7 cellular contexts compared by ENCODE assay signal in genomic region chr1:206106328-206107167, GRCh38. TPM values are rescaled to one million over a fixed set of nuclear protein-coding genes. Genes with fewer than 3 reads are reported as not detected.
DNase-seq lines count a peak whose midpoint lies in the region; ATAC-seq and TF ChIP-seq lines count a peak whose summit lies in the region.

No MANE protein-coding gene starts in this region.

- no peak overlapping the region for H2AFZ ChIP-seq in PC-3 (ENCODE audit: low read length)

- H3K9ac ChIP-seq in PC-3 (ENCODE audit: low read length), result no peak overlapping the region

- no peaks in the 10 kb centered on the region for H3K36me3 Mint-ChIP-seq in neural crest cell (ENCODE audit: low read depth)

- H3K9me2 ChIP-seq in PC-3 (replicated peaks; ENCODE audit: low read length), result no peaks in the 10 kb centered on the region

- DNase-seq in PC-3 (peak; percentile 92), activated T-cell treated with anti-CD3 and anti-CD28 coated beads for 48 hours (ENCODE audit: low read depth) (peak; percentile 67), fibroblast of gingiva (ENCODE audit: low read depth) (peak; percentile 68), neural crest cell (ENCODE audit: low read depth, low spot score) (peak; percentile 88)
- DNase-seq in stimulated activated naive CD8-positive, alpha-beta T cell treated with anti-CD3 and anti-CD28 coated beads, Interleukin-15, amount 100 ng/mL, for 72 hours, result peak; percentile 73 to 76

- TF ChIP-seq CTCF in GM12873 (IDR thresholded peaks at IDR 0.05; ENCODE audit: insufficient read depth, low read depth, low read length, missing control alignments), result peak; percentile 89
- TF ChIP-seq CTCF in PC-3 (conservative IDR thresholded peaks at IDR 0.05; ENCODE audit: low read depth, low read length), result peak; percentile 96
- TF ChIP-seq CTCF in neural crest cell (conservative IDR thresholded peaks at IDR 0.05), result peak; percentile 93

- no peaks in the 10 kb centered on the region for H3K9me3 ChIP-seq in KOPT-K1 (ENCODE audit: insufficient read depth, low read length, poor library complexity, severe bottlenecking)
- no peaks in the 10 kb centered on the region for H3K9me3 ChIP-seq in PC-3 (ENCODE audit: low read length)

- BruUV-seq in PC-3 (replicated peaks; lab: Mats Ljungman, UMichigan), result no TSS peak

- no peaks in the 10 kb centered on the region for H4K20me1 ChIP-seq in PC-3 (ENCODE audit: low read length)

- H3K4me1 ChIP-seq in PC-3 (ENCODE audit: insufficient read depth, low read length), result no peaks in the 10 kb centered on the region

- CTCF ChIA-PET in PC-3 (lab: Charles Lee), result interaction anchor here (1.0 to 1.9 kb wide), 4 partner anchors 76 to 188 kb away, joined by 6 to 17 read pairs (median 8); no protein-coding TSS in a partner anchor

- peaks cover 14% of the 10 kb centered on the region for H3K27me3 ChIP-seq in PC-3 (ENCODE audit: low read length)

- H3K27ac Mint-ChIP-seq in neural crest cell (ENCODE audit: unreplicated experiment), result no peak overlapping the region
- H3K27ac Mint-ChIP-seq in stimulated activated naive CD8-positive, alpha-beta T cell treated with anti-CD3 and anti-CD28 coated beads, Interleukin-15, amount 100 ng/mL, for 72 hours, result no peak overlapping the region

- H3K79me2 ChIP-seq in PC-3 (ENCODE audit: low read length), result no peaks in the 10 kb centered on the region

- H3K36me3 ChIP-seq in KOPT-K1 (ENCODE audit: insufficient read depth, low read length) (no peaks in the 10 kb centered on the region), PC-3 (ENCODE audit: low read depth, low read length) (no peaks in the 10 kb centered on the region)

- POLR2A ChIA-PET in PC-3 (lab: Charles Lee; ENCODE audit: unreplicated experiment), result interaction anchor here (0.5 to 0.7 kb wide), 2 partner anchors 336 to 937 kb away, joined by 6 to 9 read pairs; no protein-coding TSS in a partner anchor

- H3K9me3 Mint-ChIP-seq in neural crest cell, result no peaks in the 10 kb centered on the region
- no peaks in the 10 kb centered on the region for H3K9me3 Mint-ChIP-seq in stimulated activated naive CD8-positive, alpha-beta T cell treated with anti-CD3 and anti-CD28 coated beads, Interleukin-15, amount 100 ng/mL, for 72 hours

- no peak overlapping the region for H3K4me3 Mint-ChIP-seq in neural crest cell
- H3K4me3 Mint-ChIP-seq in stimulated activated naive CD8-positive, alpha-beta T cell treated with anti-CD3 and anti-CD28 coated beads, Interleukin-15, amount 100 ng/mL, for 72 hours, result no peak overlapping the region

- peak overlapping the region; percentile 34 for H3K27ac ChIP-seq in KOPT-K1 (ENCODE audit: low read depth, low read length, poor library complexity, severe bottlenecking)
- no peak overlapping the region for H3K27ac ChIP-seq in PC-3 (ENCODE audit: low read length)

- intact Hi-C loops in PC-3 (cut with micrococcal nuclease), result loop anchor here (1.0 kb wide), 4 partner anchors 76 to 315 kb away; no protein-coding TSS in a partner anchor

- H3K27me3 Mint-ChIP-seq in neural crest cell (ENCODE audit: low read depth), result no peaks in the 10 kb centered on the region
- peaks cover 12% of the 10 kb centered on the region for H3K27me3 Mint-ChIP-seq in stimulated activated naive CD8-positive, alpha-beta T cell treated with anti-CD3 and anti-CD28 coated beads, Interleukin-15, amount 100 ng/mL, for 72 hours

- no peak overlapping the region for H3K4me2 ChIP-seq in PC-3 (ENCODE audit: low read length)

- H3F3A ChIP-seq in PC-3 (ENCODE audit: low read length, unreplicated experiment), result no peaks in the 10 kb centered on the region

- peaks cover 10% of the 10 kb centered on the region for H3K4me1 Mint-ChIP-seq in neural crest cell
- no peaks in the 10 kb centered on the region for H3K4me1 Mint-ChIP-seq in stimulated activated naive CD8-positive, alpha-beta T cell treated with anti-CD3 and anti-CD28 coated beads, Interleukin-15, amount 100 ng/mL, for 72 hours

- H3K4me3 ChIP-seq in PC-3 (ENCODE audit: low read length), result no peak overlapping the region

- ATAC-seq in PC-3, result peak; percentile 97
- peak; percentile 90 for ATAC-seq in stimulated activated naive CD8-positive, alpha-beta T cell treated with anti-CD3 and anti-CD28 coated beads, Interleukin-15, amount 100 ng/mL, for 72 hours

RNA-seq across cellular contexts. Expression of gene AVPR1B, which starts 10.6 kb away (rescaled TPM):
- 0.22 TPM in 1 of 2 replicates, not detected in the other for total RNA-seq in PC-3 (2014; rRNA removed)
- not detected in 2 replicates for total RNA-seq in neural crest cell

RNA-seq across cellular contexts. Expression of gene RHEX, which starts 53.6 kb away (rescaled TPM):
- not detected in 2 replicates for total RNA-seq in PC-3 (2014; rRNA removed)
- total RNA-seq in neural crest cell, result 0.48 and 0.93 TPM in 2 replicates
